14 cellular contexts compared by ENCODE assay signal in genomic region chr20:31516166-31516565, GRCh38. TPM values are rescaled to one million over a fixed set of nuclear protein-coding genes. Genes with fewer than 3 reads are reported as not detected.
A peak's percentile ranks its signal among the peaks of the same experiment; 100 is the strongest.
DNase-seq lines count a peak whose midpoint lies in the region; ATAC-seq, FAIRE-seq and TF ChIP-seq lines count a peak whose summit lies in the region.
"Had no signal": no experiment of that assay in that cellular context is flagged by ENCODE, and none has a peak within 500 bp of the region (broad histone marks: within the 10 kb centered on the region; RNA-seq: fewer than 3 reads in every experiment).

No MANE protein-coding gene starts in this region.

- no peaks in the 10 kb centered on the region for H3K9me1 ChIP-seq in K562 (ENCODE audit: control insufficient read depth, insufficient read depth, low read length)

- H3K27ac ChIP-seq in SK-N-SH (ENCODE audit: low read depth in 2 of 2, low read length in 1 of 2) (no peak overlapping the region), K562 (ENCODE audit: extremely low read depth, low read depth, low read length) (no peak overlapping the region; the same call in 2 of the 3 replicates), liver (ENCODE audit: low read depth in 1 of 2, low read length in 2 of 2) (no peak overlapping the region), tibial artery (no peak overlapping the region)
- H3K27ac ChIP-seq: testis had no signal

- peaks cover 5% of the 10 kb centered on the region for H3F3A ChIP-seq in SK-N-SH (replicated peaks; ENCODE audit: insufficient read depth)

- BruUV-seq in K562 (replicated peaks; lab: Mats Ljungman, UMichigan) = TSS peak; percentile 44

- no peak for FAIRE-seq in K562 (lab: Jason Lieb, UNC)
- FAIRE-seq: frontal cortex had no signal

- H3K4me1 ChIP-seq in SK-N-SH (ENCODE audit: control insufficient read depth in 1 of 2, insufficient read depth in 2 of 2, low read depth in 1 of 2, low read length in 1 of 2) (peaks cover 9 to 27% of the 10 kb centered on the region in 2 experiments), K562 (replicated peaks in 1 of 2; ENCODE audit: control insufficient read depth in 2 of 2, insufficient read depth in 2 of 2, low read length in 2 of 2) (peaks cover 20 to 22% of the 10 kb centered on the region in 2 experiments; a peak in 4 of 5 replicates), liver (ENCODE audit: control insufficient read depth in 4 of 4, insufficient read depth in 4 of 4, low read length in 3 of 4) (peaks cover 5 to 28% (median 24%) of the 10 kb centered on the region in 4 donors), tibial artery (peaks cover 0 to 49% (median 36%) of the 10 kb centered on the region in 4 donors)

- POLR2A ChIA-PET in SK-N-SH (lab: Yijun Ruan, JAX) (no interaction called here), K562 (lab: Yijun Ruan, JAX) (interaction anchor here (0.9 kb wide), 1 partner anchor 10 kb away, joined by 3 read pairs; no protein-coding TSS in a partner anchor)

- H3K9me3 ChIP-seq in SK-N-SH (no peaks in the 10 kb centered on the region), K562 (replicated peaks; ENCODE audit: control insufficient read depth, insufficient read depth, low read depth, low read length) (no peaks in the 10 kb centered on the region), liver (ENCODE audit: control insufficient read depth in 4 of 4, low read length in 3 of 4) (no peaks in the 10 kb centered on the region), tibial artery (no peaks in the 10 kb centered on the region)
- H3K9me3 ChIP-seq: testis had no signal

- H3K36me3 Mint-ChIP-seq in activated naive CD8-positive, alpha-beta T cell treated with anti-CD3 and anti-CD28 coated beads for 36 hours = peaks cover 12% of the 10 kb centered on the region

- TF ChIP-seq POLR2A in K562 (conservative IDR thresholded peaks at IDR 0.05) = no peak

- WGBS in SK-N-SH (ENCODE audit: low lambda C conversion rate) = 92% methylated on average over 4 of the region's 4 CpGs
- 94% methylated on average over 4 of the region's 4 CpGs for WGBS in K562 (ENCODE audit: insufficient coverage, low coverage, missing lambda C conversion rate)
- WGBS in liver = 96% methylated on average over 4 of the region's 4 CpGs

- TF ChIP-seq EP300 in SK-N-SH (IDR thresholded peaks at IDR 0.05; ENCODE audit: borderline replicate concordance in 1 of 2, low read depth in 1 of 2, low read length in 1 of 2) (no peak), K562 (IDR thresholded peaks at IDR 0.05; ENCODE audit: low read length) (no peak)

- H3K4me3 Mint-ChIP-seq in activated naive CD8-positive, alpha-beta T cell treated with anti-CD3 and anti-CD28 coated beads for 36 hours = no peak overlapping the region

- CTCF ChIA-PET in SK-N-SH (lab: Yijun Ruan, JAX) (interaction anchor here (2.2 to 2.4 kb wide), 2 partner anchors 14 to 41 kb away, joined by 9 to 18 read pairs; no protein-coding TSS in a partner anchor), K562 (lab: Yijun Ruan, JAX; ENCODE audit: low intra/inter-chr PET ratio) (interaction anchor here (1.2 kb wide), 1 partner anchor 96 kb away, joined by 3 read pairs; no protein-coding TSS in a partner anchor)

- H3K9me3 Mint-ChIP-seq in activated naive CD8-positive, alpha-beta T cell treated with anti-CD3 and anti-CD28 coated beads for 36 hours = no peaks in the 10 kb centered on the region

- no peak for TF ChIP-seq CTCF in SK-N-SH (IDR thresholded peaks at IDR 0.05)
- TF ChIP-seq CTCF in K562 (IDR thresholded peaks at IDR 0.05 in 2 of 3, conservative IDR thresholded peaks at IDR 0.05 in 1 of 3; ENCODE audit: insufficient read depth in 2 of 3, low read depth in 1 of 3, low read length in 3 of 3) = no peak
- no peak for TF ChIP-seq CTCF in liver (IDR thresholded peaks at IDR 0.05; ENCODE audit: low read depth, low read length, missing input control)
- no peak for TF ChIP-seq CTCF in tibial artery (IDR thresholded peaks at IDR 0.05)
- no peak for TF ChIP-seq CTCF in GM20000 (IDR thresholded peaks at IDR 0.05; ENCODE audit: extremely low read depth, missing control alignments)

- H3K9ac ChIP-seq in SK-N-SH (peak overlapping the region; percentile 93; the same call in 1 of the 2 replicates), K562 (ENCODE audit: insufficient read depth in 1 of 2, low read depth in 2 of 2, low read length in 2 of 2) (peak overlapping the region; percentile 96 to 98; a peak in 1 of 4 replicates), liver (ENCODE audit: low read depth in 1 of 2, low read length in 2 of 2) (no peak overlapping the region)

- in situ Hi-C loops in K562 (cut with MboI) = no loop called here

- H3K27me3 Mint-ChIP-seq in activated naive CD8-positive, alpha-beta T cell treated with anti-CD3 and anti-CD28 coated beads for 36 hours = no peaks in the 10 kb centered on the region

- peaks cover 69% of the 10 kb centered on the region for H3K79me2 ChIP-seq in SK-N-SH (ENCODE audit: insufficient read depth)
- H3K79me2 ChIP-seq in K562 (ENCODE audit: control insufficient read depth, insufficient read depth, low read length) = peaks cover 58% of the 10 kb centered on the region

- no peak overlapping the region for H2AFZ ChIP-seq in SK-N-SH (ENCODE audit: low read depth)
- H2AFZ ChIP-seq in K562 (ENCODE audit: low read depth, low read length) = no peak overlapping the region

- H4K20me1 ChIP-seq in SK-N-SH (ENCODE audit: insufficient read depth) (peaks cover 33% of the 10 kb centered on the region), K562 (replicated peaks; ENCODE audit: control insufficient read depth, insufficient read depth, low read length) (peaks cover 16% of the 10 kb centered on the region; the same call in 1 of the 2 replicates)

- H3K36me3 ChIP-seq in SK-N-SH (replicated peaks in 1 of 2; ENCODE audit: control insufficient read depth in 1 of 2, insufficient read depth in 2 of 2, low read length in 1 of 2) = peaks cover 5 to 13% of the 10 kb centered on the region in 2 experiments
- peaks cover 45% of the 10 kb centered on the region for H3K36me3 ChIP-seq in K562 (ENCODE audit: control insufficient read depth, insufficient read depth, low read length)
- H3K36me3 ChIP-seq in liver (ENCODE audit: control insufficient read depth in 4 of 4, insufficient read depth in 3 of 4, low read depth in 1 of 4, low read length in 3 of 4) = peaks cover 0 to 3% (median 2%) of the 10 kb centered on the region in 4 donors
- no peaks in the 10 kb centered on the region for H3K36me3 ChIP-seq in tibial artery

- H3K4me3 ChIP-seq in SK-N-SH (ENCODE audit: low read depth in 2 of 2, low read length in 1 of 2) (peak overlapping the region; percentile 95; a peak in 3 of 4 replicates), K562 (no peak overlapping the region), liver (ENCODE audit: low read depth in 1 of 3, low read length in 3 of 3) (peak overlapping the region in 2 of 3 donors; percentile 88 to 94), tibial artery (peak overlapping the region; percentile 73 to 90)
- H3K4me3 ChIP-seq: testis had no signal

- intact Hi-C loops in K562 (cut with micrococcal nuclease) = no loop called here
- intact Hi-C loops in tibial artery (cut with DNase I; ENCODE audit: low total_unique reads) = no loop called here

- H3K9me2 ChIP-seq in SK-N-SH = no peaks in the 10 kb centered on the region

- no peak for DNase-seq in SK-N-SH
- no peak for DNase-seq in K562 (ENCODE audit: extremely low read depth in 1 of 4, low spot score in 3 of 4)
- no peak for DNase-seq in tibial artery
- DNase-seq in pons (ENCODE audit: low spot score) = no peak
- DNase-seq in activated naive CD8-positive, alpha-beta T cell treated with anti-CD3 and anti-CD28 coated beads for 36 hours = no peak
- DNase-seq in GM20000 (ENCODE audit: low spot score) = no peak
- DNase-seq: 8988T, SW 1271, testis had no signal

- H3K4me2 ChIP-seq in SK-N-SH = peak overlapping the region; percentile 100
- peak overlapping the region; percentile 87 for H3K4me2 ChIP-seq in K562 (ENCODE audit: insufficient read depth, low read length)

- no peak for TF ChIP-seq RAD21 in SK-N-SH (IDR thresholded peaks at IDR 0.05; ENCODE audit: low read length)
- no peak for TF ChIP-seq RAD21 in K562 (CRISPR knock-in tag; conservative IDR thresholded peaks at IDR 0.05 in 1 of 2, IDR thresholded peaks at IDR 0.05 in 1 of 2)
- no peak for TF ChIP-seq RAD21 in liver (IDR thresholded peaks at IDR 0.05)

- no peak for ATAC-seq in SK-N-SH treated with all-trans-retinoic acid at 6 μM for 48 hours
- no peak for ATAC-seq in K562

- no peak overlapping the region for H3K27ac Mint-ChIP-seq in activated naive CD8-positive, alpha-beta T cell treated with anti-CD3 and anti-CD28 coated beads for 36 hours

- H3K4me1 Mint-ChIP-seq in activated naive CD8-positive, alpha-beta T cell treated with anti-CD3 and anti-CD28 coated beads for 36 hours = peaks cover 18% of the 10 kb centered on the region

- H3K27me3 ChIP-seq in SK-N-SH (ENCODE audit: insufficient read depth) = no peaks in the 10 kb centered on the region
- no peaks in the 10 kb centered on the region for H3K27me3 ChIP-seq in K562 (ENCODE audit: control insufficient read depth in 2 of 2, insufficient read depth in 2 of 2, low read length in 2 of 2)
- no peaks in the 10 kb centered on the region for H3K27me3 ChIP-seq in liver (ENCODE audit: control insufficient read depth in 4 of 4, insufficient read depth in 4 of 4, low read length in 3 of 4)
- H3K27me3 ChIP-seq in tibial artery = no peaks in the 10 kb centered on the region
- H3K27me3 ChIP-seq: testis had no signal

RNA-seq across cellular contexts. Expression of gene HM13, which starts 1.9 kb away (rescaled TPM):
- polyA plus RNA-seq in SK-N-SH (2012; rRNA removed) (160 and 176 TPM in 2 replicates), K562 (2011; rRNA removed) (112 and 125 TPM in 2 replicates), K562 (2014; fragmentation: Illumina TruSeq; extraction: Trizol) (98.4 and 102 TPM in 2 replicates), K562 (2014; fragmentation: Nextera tagmentation; extraction: Ambion mirVana) (10 to 100 TPM in 1 of 2 experiments, 1 to 10 TPM in 1; 7.7 to 17.9 TPM), K562 (2014; rRNA removed) (99.6 and 111 TPM in 2 replicates), liver (100 to 1,000 TPM; 102 to 210 TPM)
- polyA plus RNA-seq in SK-N-SH (2012; cell fraction: cytosol; rRNA removed) = 86.0 and 123 TPM in 2 replicates
- polyA plus RNA-seq in SK-N-SH (2012; cell fraction: nucleus; rRNA removed) = 153 and 200 TPM in 2 replicates
- 232 and 437 TPM in 2 replicates for total RNA-seq in K562 (2011; cell fraction: chromatin; rRNA removed; ENCODE audit: low replicate concordance)
- total RNA-seq in K562 (2011; cell fraction: nucleolus; rRNA removed) = 349 and 425 TPM in 2 replicates
- total RNA-seq in K562 (2011; cell fraction: nucleoplasm; rRNA removed) = 318 and 321 TPM in 2 replicates
- total RNA-seq in K562 (2014; rRNA removed) (42.0 and 64.1 TPM in 2 replicates), K562 (2014; rRNA removed; fragmentation: Illumina TruSeq; extraction: Trizol) (61.7 and 62.1 TPM in 2 replicates), K562 (2015; rRNA removed; fragmentation: Illumina TruSeq; extraction: Trizol) (74.5 and 74.8 TPM in 2 replicates), K562 (2021) (136 and 146 TPM in 2 replicates), liver (10 to 100 TPM; 57.6 to 96.1 TPM)
- 90.7 and 156 TPM in 2 replicates for polyA plus RNA-seq in K562 (2011; cell fraction: cytosol; rRNA removed)
- polyA plus RNA-seq in K562 (2011; cell fraction: nucleus; rRNA removed) = 116 and 132 TPM in 2 replicates
- 109 and 181 TPM in 2 replicates for polyA plus RNA-seq in K562 (2012)
- polyA minus RNA-seq in K562 (2011; rRNA and poly(A)+ RNA removed) = 83.1 and 88.4 TPM in 2 replicates
- 81.1 and 84.3 TPM in 2 replicates for polyA minus RNA-seq in K562 (2011; cell fraction: cytosol; rRNA and poly(A)+ RNA removed)
- 65.8 and 88.5 TPM in 2 replicates for polyA minus RNA-seq in K562 (2011; cell fraction: nucleus; rRNA and poly(A)+ RNA removed)
- total RNA-seq in activated naive CD8-positive, alpha-beta T cell treated with anti-CD3 and anti-CD28 coated beads for 36 hours = 100 to 1,000 TPM; 137 to 142 TPM

RNA-seq across cellular contexts. Expression of gene REM1, which starts 41.1 kb away (rescaled TPM):
- polyA plus RNA-seq in SK-N-SH (2012; rRNA removed) (6.1 and 7.1 TPM in 2 replicates), K562 (2011; rRNA removed) (not detected in 2 replicates), K562 (2014; fragmentation: Illumina TruSeq; extraction: Trizol) (not detected in 2 replicates), K562 (2014; fragmentation: Nextera tagmentation; extraction: Ambion mirVana) (not detected), K562 (2014; rRNA removed) (not detected in 2 replicates), liver (under 1 TPM; 0.24 to 0.46 TPM)
- polyA plus RNA-seq in SK-N-SH (2012; cell fraction: cytosol; rRNA removed) = 3.0 and 3.9 TPM in 2 replicates
- 8.1 and 8.9 TPM in 2 replicates for polyA plus RNA-seq in SK-N-SH (2012; cell fraction: nucleus; rRNA removed)
- total RNA-seq in K562 (2011; cell fraction: chromatin; rRNA removed; ENCODE audit: low replicate concordance) = not detected in 2 replicates
- total RNA-seq in K562 (2011; cell fraction: nucleolus; rRNA removed) = not detected in 2 replicates
- total RNA-seq in K562 (2011; cell fraction: nucleoplasm; rRNA removed) = not detected in 2 replicates
- total RNA-seq in K562 (2014; rRNA removed) (not detected in 2 replicates), K562 (2014; rRNA removed; fragmentation: Illumina TruSeq; extraction: Trizol) (not detected in 2 replicates), K562 (2015; rRNA removed; fragmentation: Illumina TruSeq; extraction: Trizol) (not detected in 2 replicates), K562 (2021) (not detected in 2 replicates), liver (under 1 TPM; 0.17 to 0.19 TPM)
- polyA plus RNA-seq in K562 (2011; cell fraction: cytosol; rRNA removed) = not detected in 2 replicates
- polyA plus RNA-seq in K562 (2011; cell fraction: nucleus; rRNA removed) = not detected in 2 replicates
- not detected in 2 replicates for polyA plus RNA-seq in K562 (2012)
- polyA minus RNA-seq in K562 (2011; rRNA and poly(A)+ RNA removed) = not detected in 2 replicates
- polyA minus RNA-seq in K562 (2011; cell fraction: cytosol; rRNA and poly(A)+ RNA removed) = not detected in 2 replicates
- polyA minus RNA-seq in K562 (2011; cell fraction: nucleus; rRNA and poly(A)+ RNA removed) = not detected in 2 replicates
- not detected for total RNA-seq in activated naive CD8-positive, alpha-beta T cell treated with anti-CD3 and anti-CD28 coated beads for 36 hours
- total RNA-seq: frontal cortex, HT1080 had no signal

RNA-seq across cellular contexts. Expression of gene DEFB124, which starts 41.2 kb away (rescaled TPM):
- polyA plus RNA-seq in SK-N-SH (2012; rRNA removed) = 0.26 and 0.49 TPM in 2 replicates
- not detected in 2 replicates for polyA plus RNA-seq in SK-N-SH (2012; cell fraction: cytosol; rRNA removed)
- polyA plus RNA-seq in SK-N-SH (2012; cell fraction: nucleus; rRNA removed) = 2.7 and 5.8 TPM in 2 replicates
- total RNA-seq in K562 (2011; cell fraction: chromatin; rRNA removed; ENCODE audit: low replicate concordance) = not detected in 2 replicates
- not detected in 2 replicates for total RNA-seq in K562 (2011; cell fraction: nucleolus; rRNA removed)
- total RNA-seq in K562 (2011; cell fraction: nucleoplasm; rRNA removed) = not detected in 2 replicates
- not detected in 2 replicates for total RNA-seq in K562 (2014; rRNA removed)
- not detected in 2 replicates for total RNA-seq in K562 (2014; rRNA removed; fragmentation: Illumina TruSeq; extraction: Trizol)
- not detected in 2 replicates for total RNA-seq in K562 (2015; rRNA removed; fragmentation: Illumina TruSeq; extraction: Trizol)
- total RNA-seq in K562 (2021) = not detected in 2 replicates
- not detected in 2 replicates for polyA plus RNA-seq in K562 (2011; rRNA removed)
- polyA plus RNA-seq in K562 (2011; cell fraction: cytosol; rRNA removed) = not detected in 2 replicates
- not detected in 2 replicates for polyA plus RNA-seq in K562 (2011; cell fraction: nucleus; rRNA removed)
- not detected in 2 replicates for polyA plus RNA-seq in K562 (2012)
- not detected in 2 replicates for polyA plus RNA-seq in K562 (2014; fragmentation: Illumina TruSeq; extraction: Trizol)
- not detected for polyA plus RNA-seq in K562 (2014; fragmentation: Nextera tagmentation; extraction: Ambion mirVana)
- not detected in 2 replicates for polyA plus RNA-seq in K562 (2014; rRNA removed)
- not detected in 2 replicates for polyA minus RNA-seq in K562 (2011; rRNA and poly(A)+ RNA removed)
- polyA minus RNA-seq in K562 (2011; cell fraction: cytosol; rRNA and poly(A)+ RNA removed) = not detected in 2 replicates
- not detected in 2 replicates for polyA minus RNA-seq in K562 (2011; cell fraction: nucleus; rRNA and poly(A)+ RNA removed)
- total RNA-seq in liver = not detected
- polyA plus RNA-seq in liver = not detected
- not detected for total RNA-seq in activated naive CD8-positive, alpha-beta T cell treated with anti-CD3 and anti-CD28 coated beads for 36 hours
- total RNA-seq: frontal cortex, HT1080, myocyte, testis had no signal

Comparison
In these comparisons a context has a peak if more than half of its experiments do, and no peak if none do; other contexts are left out.
1. H3K9ac ChIP-seq: peak in SK-N-SH (single experiment) and K562 (2 of 2); none in liver (0 of 2).